ENCODE assay signal across 8 cellular contexts in genomic region chr19:40806385-40807146, GRCh38. TPM values are rescaled to one million over a fixed set of nuclear protein-coding genes. Genes with fewer than 3 reads are reported as not detected.
DNase-seq lines count a peak whose midpoint lies in the region; ATAC-seq and TF ChIP-seq lines count a peak whose summit lies in the region.

No MANE protein-coding gene starts in this region.

- peaks cover 0 to 17% of the 10 kb centered on the region in 2 donors for H3K36me3 Mint-ChIP-seq in naive B cell

- peak overlapping the region in 5 of 6 donors; percentile 89 to 97 (median 94) for H3K27ac Mint-ChIP-seq in naive B cell

- H3K4me1 Mint-ChIP-seq in naive B cell, result peaks cover 75 to 87% (median 82%) of the 10 kb centered on the region in 3 donors

- DNase-seq in ACHN, result peak; percentile 79
- peak; percentile 86 for DNase-seq in H4 (ENCODE audit: low spot score)
- DNase-seq in activated T-helper 9 cell treated with anti-CD3 and anti-CD28 coated beads, Interleukin-2, amount 50 U/mL, for 16 hours (ENCODE audit: low read depth), result peak; percentile 65
- DNase-seq in fibroblast of mammary gland (ENCODE audit: low read depth), result peak; percentile 95
- DNase-seq in naive B cell, result peak; percentile 60
- DNase-seq in stimulated activated CD8-positive, alpha-beta memory T cell treated with anti-CD3 and anti-CD28 coated beads, Interleukin-7, amount 100 ng/mL, for 4 hours (ENCODE audit: low read depth in 2 of 2), result peak; percentile 61 to 65
- DNase-seq in NCI-H2107 treated with DMSO at 0.1 percent for 48 hours (lab: John Stamatoyannopoulos, UW; ENCODE audit: unreplicated experiment), result no peak

- in situ Hi-C loops in ACHN (cut with HindIII; ENCODE audit: low pct_ligation_motif_present, low pct_unique_long_range_greater_than_20kb, low sequenced_read_pairs), result no loop called here

- no peaks in the 10 kb centered on the region for H3K27me3 Mint-ChIP-seq in naive B cell

- no peaks in the 10 kb centered on the region for H3K9me3 Mint-ChIP-seq in naive B cell

- H3K4me3 ChIP-seq in fibroblast of mammary gland (ENCODE audit: control insufficient read depth, low read depth, low read length), result no peak overlapping the region

- H3K4me3 Mint-ChIP-seq in naive B cell, result peak overlapping the region; percentile 42 to 89 (median 79)

- ATAC-seq in naive B cell (ENCODE audit: low read depth in 2 of 2), result peak; percentile 30 to 34

- TF ChIP-seq CTCF in fibroblast of mammary gland (conservative IDR thresholded peaks at IDR 0.05; ENCODE audit: control insufficient read depth, insufficient read depth, low read depth, low read length), result peak; percentile 83

TF ChIP-seq in PFSK-1, 5 proteins besides CTCF, POLR2A, EP300 and RAD21:
- TF ChIP-seq TAF1 (IDR thresholded peaks at IDR 0.05; ENCODE audit: borderline replicate concordance, insufficient read depth, low read length) (peak; percentile 64; the same call in 1 of the 2 replicates), POLR2AphosphoS5 (IDR thresholded peaks at IDR 0.05; ENCODE audit: low read depth, low read length) (peak; percentile 57; the same call in 1 of the 2 replicates), REST (IDR thresholded peaks at IDR 0.05; ENCODE audit: insufficient read depth in 1 of 2, low read depth in 2 of 2, low read length in 2 of 2) (no peak; a peak in 1 of 4 replicates), SIN3A (IDR thresholded peaks at IDR 0.05; ENCODE audit: borderline replicate concordance, insufficient read depth, low read length) (peak; percentile 76), FOXP2 (optimal IDR thresholded peaks at IDR 0.05; ENCODE audit: borderline replicate concordance, extremely low read depth, extremely low read length, insufficient read depth) (peak; percentile 80)

RNA-seq across cellular contexts. Expression of gene EGLN2, which starts 7.6 kb away (rescaled TPM):
- total RNA-seq in H4 (2014; rRNA removed; shearing (Covaris generic)), result 25.7 and 30.5 TPM in 2 replicates
- 174 TPM for polyA plus RNA-seq in PFSK-1 (2012; ENCODE audit: insufficient read length, low read depth)
- 100 to 1,000 TPM in 4 of 6 donors, 10 to 100 TPM in 2; 66.8 to 184 (median 124) TPM for polyA plus RNA-seq in naive B cell (ENCODE audit: low read depth in 6 of 6)

RNA-seq across cellular contexts. Expression of gene RAB4B, which starts 28.5 kb away (rescaled TPM):
- total RNA-seq in H4 (2014; rRNA removed; shearing (Covaris generic)), result 15.9 and 18.8 TPM in 2 replicates
- polyA plus RNA-seq in PFSK-1 (2012; ENCODE audit: insufficient read length, low read depth), result 55.7 TPM
- 100 to 1,000 TPM; 111 to 167 (median 145) TPM for polyA plus RNA-seq in naive B cell (ENCODE audit: low read depth in 6 of 6)

RNA-seq across cellular contexts. Expression of gene MIA, which starts 31.2 kb away (rescaled TPM):
- total RNA-seq in H4 (2014; rRNA removed; shearing (Covaris generic)), result 1.1 TPM in 1 of 2 replicates, not detected in the other
- not detected for polyA plus RNA-seq in PFSK-1 (2012; ENCODE audit: insufficient read length, low read depth)
- not detected for polyA plus RNA-seq in naive B cell (ENCODE audit: low read depth in 6 of 6)

RNA-seq across cellular contexts. Expression of gene CYP2A6, which starts 43.7 kb away (rescaled TPM):
- not detected in 2 replicates for total RNA-seq in H4 (2014; rRNA removed; shearing (Covaris generic))
- polyA plus RNA-seq in PFSK-1 (2012; ENCODE audit: insufficient read length, low read depth), result not detected
- polyA plus RNA-seq in naive B cell (ENCODE audit: low read depth in 6 of 6), result not detected

RNA-seq across cellular contexts. Expression of gene SNRPA, which starts 55.6 kb away (rescaled TPM):
- total RNA-seq in H4 (2014; rRNA removed; shearing (Covaris generic)), result 42.3 and 71.7 TPM in 2 replicates
- polyA plus RNA-seq in PFSK-1 (2012; ENCODE audit: insufficient read length, low read depth), result 114 TPM
- polyA plus RNA-seq in naive B cell (ENCODE audit: low read depth in 6 of 6), result 10 to 100 TPM; 48.3 to 88.8 (median 59.8) TPM
